In the genomic region with DNA sequence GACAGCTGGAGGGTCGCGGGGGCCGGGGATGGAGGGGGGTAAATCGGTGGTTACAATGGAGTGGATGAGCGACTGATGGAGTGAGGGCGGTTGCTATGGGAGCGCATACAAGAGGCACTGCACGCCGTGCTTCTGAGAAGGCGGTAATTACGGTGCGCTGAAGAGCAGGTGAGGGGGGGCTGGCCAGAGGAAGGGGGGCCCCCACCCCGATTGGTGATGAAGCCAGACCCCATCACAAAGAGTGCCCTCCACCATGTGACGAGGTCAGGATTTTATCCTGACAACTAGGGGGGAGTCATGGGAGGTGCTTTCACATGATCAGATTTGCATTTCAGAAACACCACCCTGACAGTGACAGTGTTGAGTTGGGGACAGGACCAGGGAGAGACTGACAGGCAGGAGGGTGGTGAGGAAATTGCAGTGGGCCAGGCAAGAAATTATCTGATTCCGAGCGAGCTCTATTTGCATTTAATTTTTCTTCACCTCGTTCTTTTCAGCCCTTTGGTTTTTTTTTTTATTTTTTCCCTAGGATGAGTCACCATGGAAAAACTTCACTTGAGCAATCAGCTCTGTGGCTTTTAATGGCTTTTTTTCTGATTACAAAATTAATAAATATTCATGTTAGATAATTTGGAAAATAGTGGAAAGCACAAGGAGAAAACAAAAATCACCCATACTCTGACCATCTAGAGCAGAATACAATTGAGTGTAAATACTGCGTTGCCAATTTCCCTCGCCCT, we compare ENCODE assay signal across 8 cellular contexts. TPM values are rescaled to one million over a fixed set of nuclear protein-coding genes. Genes with fewer than 3 reads are reported as not detected.
A peak's percentile ranks its signal among the peaks of the same experiment; 100 is the strongest.
DNase-seq lines count a peak whose midpoint lies in the region; ATAC-seq, FAIRE-seq and TF ChIP-seq lines count a peak whose summit lies in the region.

No MANE protein-coding gene starts in this region.

- H3K9ac ChIP-seq in K562 (ENCODE audit: insufficient read depth in 1 of 2, low read depth in 2 of 2, low read length in 2 of 2) = no peak overlapping the region

- POLR2A ChIA-PET in K562 (lab: Yijun Ruan, JAX) = interaction anchor here (1.0 kb wide), 2 partner anchors 10 to 25 kb away, joined by 3 read pairs; no protein-coding TSS in a partner anchor

- FAIRE-seq in K562 (lab: Jason Lieb, UNC) = no peak

- no peak overlapping the region for H3K27ac ChIP-seq in K562 (ENCODE audit: extremely low read depth, low read depth, low read length)
- H3K27ac ChIP-seq in aorta (ENCODE audit: low read depth in 1 of 2, low read length in 2 of 2) = peak overlapping the region in 1 of 2 donors; percentile 14
- H3K27ac ChIP-seq in effector memory CD4-positive, alpha-beta T cell (ENCODE audit: insufficient read depth, low read length, poor library complexity, severe bottlenecking) = no peak overlapping the region

- no peak for TF ChIP-seq CTCF in K562 (IDR thresholded peaks at IDR 0.05 in 2 of 3, conservative IDR thresholded peaks at IDR 0.05 in 1 of 3; ENCODE audit: insufficient read depth in 2 of 3, low read depth in 1 of 3, low read length in 3 of 3)

- no peak for TF ChIP-seq RAD21 in K562 (CRISPR knock-in tag; conservative IDR thresholded peaks at IDR 0.05 in 1 of 2, IDR thresholded peaks at IDR 0.05 in 1 of 2)

- no peaks in the 10 kb centered on the region for H4K20me1 ChIP-seq in K562 (replicated peaks; ENCODE audit: control insufficient read depth, insufficient read depth, low read length)

- H3K9me3 ChIP-seq in K562 (replicated peaks; ENCODE audit: control insufficient read depth, insufficient read depth, low read depth, low read length) (no peaks in the 10 kb centered on the region), aorta (ENCODE audit: control insufficient read depth, low read length) (no peaks in the 10 kb centered on the region)
- no peaks in the 10 kb centered on the region for H3K9me3 ChIP-seq in effector memory CD4-positive, alpha-beta T cell (ENCODE audit: control insufficient read depth, low read length)

- peaks cover 37 to 73% of the 10 kb centered on the region in 2 experiments for H3K27me3 ChIP-seq in K562 (ENCODE audit: control insufficient read depth in 2 of 2, insufficient read depth in 2 of 2, low read length in 2 of 2)
- no peaks in the 10 kb centered on the region for H3K27me3 ChIP-seq in aorta (ENCODE audit: control insufficient read depth in 1 of 2, insufficient read depth in 2 of 2, low read length in 1 of 2)
- H3K27me3 ChIP-seq in effector memory CD4-positive, alpha-beta T cell (replicated peaks; ENCODE audit: control insufficient read depth, insufficient read depth, low read length, poor library complexity, severe bottlenecking) = no peaks in the 10 kb centered on the region

- peak; percentile 39 for DNase-seq in NCI-H510A treated with DMSO at 0.1 percent for 48 hours (lab: John Stamatoyannopoulos, UW)
- DNase-seq in NCI-H510A (lab: John Stamatoyannopoulos, UW) = no peak
- no peak for DNase-seq in K562 (ENCODE audit: extremely low read depth in 1 of 4, low spot score in 3 of 4)
- peak; percentile 46 for DNase-seq in left kidney (ENCODE audit: low read depth, low spot score)
- DNase-seq in aorta = no peak
- DNase-seq in effector memory CD4-positive, alpha-beta T cell = no peak

- no peaks in the 10 kb centered on the region for H3K9me1 ChIP-seq in K562 (ENCODE audit: control insufficient read depth, insufficient read depth, low read length)

- H2AFZ ChIP-seq in K562 (ENCODE audit: low read depth, low read length) = no peak overlapping the region

- CTCF ChIA-PET in K562 (lab: Yijun Ruan, JAX; ENCODE audit: low intra/inter-chr PET ratio) = no interaction called here

- ATAC-seq in K562 (no peak), aorta (ENCODE audit: low FRiP score) (peak; percentile 36), GM21423 (IDR thresholded peaks at IDR 0.05; ENCODE audit: unreplicated experiment) (no peak), HG02571 (IDR thresholded peaks at IDR 0.05; ENCODE audit: unreplicated experiment) (no peak)

- WGBS in K562 (ENCODE audit: insufficient coverage, low coverage, missing lambda C conversion rate) = 14% methylated on average over 15 of the region's 19 CpGs
- 69 to 70% methylated on average over 19 of the region's 19 CpGs for WGBS in aorta, 2 donors

- H3K79me2 ChIP-seq in K562 (ENCODE audit: control insufficient read depth, insufficient read depth, low read length) = no peaks in the 10 kb centered on the region

- no TSS peak for BruUV-seq in K562 (replicated peaks; lab: Mats Ljungman, UMichigan)

- peaks cover 0 to 1% of the 10 kb centered on the region in 2 experiments; a peak in 1 of 5 replicates for H3K4me1 ChIP-seq in K562 (replicated peaks in 1 of 2; ENCODE audit: control insufficient read depth in 2 of 2, insufficient read depth in 2 of 2, low read length in 2 of 2)
- H3K4me1 ChIP-seq in aorta (ENCODE audit: control insufficient read depth in 1 of 2, insufficient read depth in 2 of 2, low read length in 2 of 2) = no peaks in the 10 kb centered on the region
- H3K4me1 ChIP-seq in effector memory CD4-positive, alpha-beta T cell (ENCODE audit: control insufficient read depth, insufficient read depth, low read length, poor library complexity, severe bottlenecking) = no peaks in the 10 kb centered on the region

- no peak overlapping the region for H3K4me3 ChIP-seq in K562
- no peak overlapping the region for H3K4me3 ChIP-seq in aorta (ENCODE audit: low read length in 2 of 2)
- H3K4me3 ChIP-seq in effector memory CD4-positive, alpha-beta T cell (ENCODE audit: insufficient read depth, low read depth, low read length, poor library complexity, severe bottlenecking) = no peak overlapping the region

- no peak for TF ChIP-seq EP300 in K562 (IDR thresholded peaks at IDR 0.05; ENCODE audit: low read length)

- no peak for TF ChIP-seq POLR2A in K562 (conservative IDR thresholded peaks at IDR 0.05)

- intact Hi-C loops in K562 (cut with micrococcal nuclease) = no loop called here
- intact Hi-C loops in aorta (cut with DNase I) = no loop called here

- H3K4me2 ChIP-seq in K562 (ENCODE audit: insufficient read depth, low read length) = no peak overlapping the region

- H3K36me3 ChIP-seq in K562 (ENCODE audit: control insufficient read depth, insufficient read depth, low read length) = no peaks in the 10 kb centered on the region
- H3K36me3 ChIP-seq in aorta (ENCODE audit: control insufficient read depth in 1 of 2, insufficient read depth in 2 of 2, low read length in 1 of 2) = no peaks in the 10 kb centered on the region
- no peaks in the 10 kb centered on the region for H3K36me3 ChIP-seq in effector memory CD4-positive, alpha-beta T cell (ENCODE audit: control insufficient read depth, insufficient read depth, low read length)

- in situ Hi-C loops in K562 (cut with MboI) = no loop called here

RNA-seq across cellular contexts. Expression of a gene that starts 7.9 kb away (rescaled TPM):
- total RNA-seq in K562 (2011; cell fraction: chromatin; rRNA removed; ENCODE audit: low replicate concordance) = 1.00 TPM in 1 of 2 replicates, not detected in the other
- total RNA-seq in K562 (2011; cell fraction: nucleolus; rRNA removed) = 0.33 and 3.7 TPM in 2 replicates
- 0.31 and 0.66 TPM in 2 replicates for total RNA-seq in K562 (2011; cell fraction: nucleoplasm; rRNA removed)
- total RNA-seq in K562 (2014; rRNA removed) (0.16 and 0.23 TPM in 2 replicates), K562 (2014; rRNA removed; fragmentation: Illumina TruSeq; extraction: Trizol) (0.29 and 0.91 TPM in 2 replicates), K562 (2015; rRNA removed; fragmentation: Illumina TruSeq; extraction: Trizol) (0.26 and 0.94 TPM in 2 replicates), K562 (2021) (0.18 and 0.22 TPM in 2 replicates), aorta (not detected)
- polyA plus RNA-seq in K562 (2011; rRNA removed) (0.14 and 0.50 TPM in 2 replicates), K562 (2014; fragmentation: Illumina TruSeq; extraction: Trizol) (0.24 and 1.00 TPM in 2 replicates), K562 (2014; fragmentation: Nextera tagmentation; extraction: Ambion mirVana) (1 to 10 TPM; 1.0 to 2.4 TPM), K562 (2014; rRNA removed) (0.11 and 0.13 TPM in 2 replicates), aorta (not detected)
- polyA plus RNA-seq in K562 (2011; cell fraction: cytosol; rRNA removed) = 0.07 and 0.19 TPM in 2 replicates
- 0.29 and 2.2 TPM in 2 replicates for polyA plus RNA-seq in K562 (2011; cell fraction: nucleus; rRNA removed)
- polyA plus RNA-seq in K562 (2012) = 0.91 and 6.4 TPM in 2 replicates
- not detected in 2 replicates for polyA minus RNA-seq in K562 (2011; rRNA and poly(A)+ RNA removed)
- not detected in 2 replicates for polyA minus RNA-seq in K562 (2011; cell fraction: cytosol; rRNA and poly(A)+ RNA removed)
- polyA minus RNA-seq in K562 (2011; cell fraction: nucleus; rRNA and poly(A)+ RNA removed) = not detected in 2 replicates

RNA-seq across cellular contexts. Expression of a gene that starts 27.8 kb away (rescaled TPM):
- not detected in 2 replicates for total RNA-seq in K562 (2011; cell fraction: chromatin; rRNA removed; ENCODE audit: low replicate concordance)
- not detected in 2 replicates for total RNA-seq in K562 (2011; cell fraction: nucleolus; rRNA removed)
- not detected in 2 replicates for total RNA-seq in K562 (2011; cell fraction: nucleoplasm; rRNA removed)
- total RNA-seq in K562 (2014; rRNA removed) (not detected in 2 replicates), K562 (2014; rRNA removed; fragmentation: Illumina TruSeq; extraction: Trizol) (not detected in 2 replicates), K562 (2015; rRNA removed; fragmentation: Illumina TruSeq; extraction: Trizol) (not detected in 2 replicates), K562 (2021) (6.5 and 9.7 TPM in 2 replicates), aorta (1 to 10 TPM; 3.6 to 5.9 TPM)
- polyA plus RNA-seq in K562 (2011; rRNA removed) (not detected in 2 replicates), K562 (2014; fragmentation: Illumina TruSeq; extraction: Trizol) (not detected in 2 replicates), K562 (2014; fragmentation: Nextera tagmentation; extraction: Ambion mirVana) (not detected), K562 (2014; rRNA removed) (not detected in 2 replicates), aorta (1 to 10 TPM; 6.5 to 9.4 TPM)
- not detected in 2 replicates for polyA plus RNA-seq in K562 (2011; cell fraction: cytosol; rRNA removed)
- not detected in 2 replicates for polyA plus RNA-seq in K562 (2011; cell fraction: nucleus; rRNA removed)
- polyA plus RNA-seq in K562 (2012) = not detected in 2 replicates
- not detected in 2 replicates for polyA minus RNA-seq in K562 (2011; rRNA and poly(A)+ RNA removed)
- polyA minus RNA-seq in K562 (2011; cell fraction: cytosol; rRNA and poly(A)+ RNA removed) = not detected in 2 replicates
- polyA minus RNA-seq in K562 (2011; cell fraction: nucleus; rRNA and poly(A)+ RNA removed) = not detected in 2 replicates

RNA-seq across cellular contexts. Expression of a gene that starts 59.5 kb away (rescaled TPM):
- 0.79 TPM in 1 of 2 replicates, not detected in the other for total RNA-seq in K562 (2011; cell fraction: chromatin; rRNA removed; ENCODE audit: low replicate concordance)
- total RNA-seq in K562 (2011; cell fraction: nucleolus; rRNA removed) = 0.13 TPM in 1 of 2 replicates, not detected in the other
- total RNA-seq in K562 (2011; cell fraction: nucleoplasm; rRNA removed) = not detected in 2 replicates
- total RNA-seq in K562 (2014; rRNA removed) (not detected in 2 replicates), K562 (2014; rRNA removed; fragmentation: Illumina TruSeq; extraction: Trizol) (not detected in 2 replicates), K562 (2015; rRNA removed; fragmentation: Illumina TruSeq; extraction: Trizol) (not detected in 2 replicates), K562 (2021) (not detected in 2 replicates), aorta (1 to 10 TPM in 1 of 2 donors, under 1 TPM in 1; 0.45 to 1.0 TPM)
- polyA plus RNA-seq in K562 (2011; rRNA removed) (0.05 TPM in 1 of 2 replicates, not detected in the other), K562 (2014; fragmentation: Illumina TruSeq; extraction: Trizol) (not detected in 2 replicates), K562 (2014; fragmentation: Nextera tagmentation; extraction: Ambion mirVana) (not detected), K562 (2014; rRNA removed) (not detected in 2 replicates), aorta (under 1 TPM in 1 of 2 donors, not detected in 1; 0.18 TPM)
- 0.04 and 0.06 TPM in 2 replicates for polyA plus RNA-seq in K562 (2011; cell fraction: cytosol; rRNA removed)
- 0.04 and 0.50 TPM in 2 replicates for polyA plus RNA-seq in K562 (2011; cell fraction: nucleus; rRNA removed)
- 0.04 and 0.08 TPM in 2 replicates for polyA plus RNA-seq in K562 (2012)
- polyA minus RNA-seq in K562 (2011; rRNA and poly(A)+ RNA removed) = not detected in 2 replicates
- polyA minus RNA-seq in K562 (2011; cell fraction: cytosol; rRNA and poly(A)+ RNA removed) = not detected in 2 replicates
- polyA minus RNA-seq in K562 (2011; cell fraction: nucleus; rRNA and poly(A)+ RNA removed) = not detected in 2 replicates

Comparison
In these comparisons a context has a peak if more than half of its experiments do, and no peak if none do; other contexts are left out.
1. DNase-seq: peak in NCI-H510A treated with DMSO at 0.1 percent for 48 hours (single experiment) and left kidney (single experiment); none in NCI-H510A (single experiment), K562 (0 of 4), aorta (0 of 2) and effector memory CD4-positive, alpha-beta T cell (0 of 3).